ENCODE assay signal across 16 cellular contexts in the genomic region with DNA sequence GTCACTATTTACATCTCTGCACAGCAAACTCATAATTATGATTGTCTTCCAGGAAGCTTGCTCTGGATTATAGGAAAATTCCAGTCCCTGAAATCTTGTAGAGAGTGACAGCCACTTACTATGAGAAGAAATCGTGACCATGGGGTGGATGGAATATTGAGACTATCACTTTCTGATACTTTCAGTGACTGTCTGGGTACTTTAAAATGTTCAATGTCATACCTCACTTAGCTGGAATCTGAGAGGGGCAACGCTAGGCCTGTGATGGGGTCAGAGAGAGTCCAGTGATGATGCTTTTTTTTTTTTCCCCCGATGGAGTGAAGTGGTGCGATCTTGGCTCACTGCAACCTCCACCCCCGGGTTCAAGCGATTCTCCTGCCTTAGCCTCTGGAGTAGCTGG. TPM values are rescaled to one million over a fixed set of nuclear protein-coding genes. Genes with fewer than 3 reads are reported as not detected.
DNase-seq lines count a peak whose midpoint lies in the region; ATAC-seq and TF ChIP-seq lines count a peak whose summit lies in the region.
"Had no signal": no experiment of that assay in that cellular context is flagged by ENCODE, and none has a peak within 500 bp of the region (broad histone marks: within the 10 kb centered on the region; RNA-seq: fewer than 3 reads in every experiment).

No MANE protein-coding gene starts in this region.

- H3K4me3 ChIP-seq in stomach: no peak overlapping the region
- H3K4me3 ChIP-seq: BLaER1 had no signal

- H3K4me3 Mint-ChIP-seq in natural killer cell treated with Interleukin-12 subunit alpha and Interleukin-12 subunit beta and Interleukin-15 and Interleukin-18, amount 100 ng/mL, for 72 hours: no peak overlapping the region
- H3K4me3 Mint-ChIP-seq in natural killer cell (no peak overlapping the region), nephron (peak overlapping the region in 1 of 3 experiments; percentile 37), nephron progenitor cell (no peak overlapping the region)
- H3K4me3 Mint-ChIP-seq: H9 had no signal

- peak overlapping the region in 3 of 5 donors; percentile 38 to 67 (median 59) for H3K27ac ChIP-seq in stomach
- H3K27ac ChIP-seq: BLaER1 had no signal

- no peak for TF ChIP-seq CTCF in natural killer cell (IDR thresholded peaks at IDR 0.05)
- TF ChIP-seq CTCF in nephron (IDR thresholded peaks at IDR 0.05; ENCODE audit: unreplicated experiment in 3 of 3): no peak
- TF ChIP-seq CTCF in stomach (IDR thresholded peaks at IDR 0.05): no peak
- TF ChIP-seq CTCF in nephron progenitor cell (IDR thresholded peaks at IDR 0.05): no peak

- no peaks in the 10 kb centered on the region for H3K27me3 Mint-ChIP-seq in natural killer cell treated with Interleukin-12 subunit alpha and Interleukin-12 subunit beta and Interleukin-15 and Interleukin-18, amount 100 ng/mL, for 72 hours
- H3K27me3 Mint-ChIP-seq in natural killer cell (ENCODE audit: low read depth in 2 of 2): no peaks in the 10 kb centered on the region
- peaks cover 2% of the 10 kb centered on the region for H3K27me3 Mint-ChIP-seq in nephron (ENCODE audit: low read depth)
- peaks cover 18% of the 10 kb centered on the region for H3K27me3 Mint-ChIP-seq in nephron progenitor cell (ENCODE audit: low read depth, poor library complexity)

- ATAC-seq in natural killer cell treated with Interleukin-12 subunit alpha and Interleukin-12 subunit beta and Interleukin-15 and Interleukin-18, amount 100 ng/mL, for 72 hours: no peak
- no peak for ATAC-seq in natural killer cell

- no peak for TF ChIP-seq EP300 in stomach (IDR thresholded peaks at IDR 0.05)

- H3K27me3 ChIP-seq in stomach: no peaks in the 10 kb centered on the region
- H3K27me3 ChIP-seq: BLaER1 had no signal

- 69 to 76% (median 73%) methylated on average over 6 of the region's 6 CpGs for WGBS in stomach, 5 donors

- H3K4me1 ChIP-seq in stomach: peaks cover 12 to 57% (median 31%) of the 10 kb centered on the region in 4 donors

- no peak for TF ChIP-seq POLR2A in stomach (IDR thresholded peaks at IDR 0.05)

- no peaks in the 10 kb centered on the region for H3K36me3 ChIP-seq in stomach
- H3K36me3 ChIP-seq: BLaER1 had no signal

- no peaks in the 10 kb centered on the region for H3K9me3 ChIP-seq in stomach

- H3K4me1 Mint-ChIP-seq in natural killer cell treated with Interleukin-12 subunit alpha and Interleukin-12 subunit beta and Interleukin-15 and Interleukin-18, amount 100 ng/mL, for 72 hours (ENCODE audit: low read depth in 2 of 2): peaks cover 12% of the 10 kb centered on the region in 2 donors
- H3K4me1 Mint-ChIP-seq in natural killer cell (peaks cover 10 to 12% of the 10 kb centered on the region in 2 donors), nephron (peaks cover 65% of the 10 kb centered on the region), nephron progenitor cell (peaks cover 5% of the 10 kb centered on the region)

- H3K27ac Mint-ChIP-seq in natural killer cell treated with Interleukin-12 subunit alpha and Interleukin-12 subunit beta and Interleukin-15 and Interleukin-18, amount 100 ng/mL, for 72 hours: peak overlapping the region; percentile 19 to 61
- H3K27ac Mint-ChIP-seq in natural killer cell (peak overlapping the region in 1 of 2 donors; percentile 17), nephron (peak overlapping the region; percentile 34 to 98 (median 83)), nephron progenitor cell (no peak overlapping the region)

- no peaks in the 10 kb centered on the region for H3K9me3 Mint-ChIP-seq in natural killer cell treated with Interleukin-12 subunit alpha and Interleukin-12 subunit beta and Interleukin-15 and Interleukin-18, amount 100 ng/mL, for 72 hours
- no peaks in the 10 kb centered on the region for H3K9me3 Mint-ChIP-seq in natural killer cell
- no peaks in the 10 kb centered on the region for H3K9me3 Mint-ChIP-seq in nephron
- peaks cover 5% of the 10 kb centered on the region for H3K9me3 Mint-ChIP-seq in nephron progenitor cell
- H3K9me3 Mint-ChIP-seq: CD8-positive, alpha-beta memory T cell; H9 had no signal

- DNase-seq in natural killer cell treated with Interleukin-12 subunit alpha and Interleukin-12 subunit beta and Interleukin-15 and Interleukin-18, amount 100 ng/mL, for 72 hours (ENCODE audit: low spot score): no peak
- DNase-seq in natural killer cell (no peak), stomach (no peak), OCI-M2 (lab: John Stamatoyannopoulos, UW; ENCODE audit: unreplicated experiment) (no peak), nephron progenitor cell (no peak), NCI-H82 treated with DMSO at 0.1 percent for 48 hours (lab: John Stamatoyannopoulos, UW; ENCODE audit: unreplicated experiment) (no peak)
- DNase-seq: 8988T; AML-193; CD8-positive, alpha-beta memory T cell; DMS53; GF-D8; GOT3; H9 had no signal

- intact Hi-C loops in natural killer cell (cut with micrococcal nuclease): loop anchor here (5.0 kb wide), 2 partner anchors 118 to 138 kb away; no protein-coding TSS in a partner anchor
- intact Hi-C loops in stomach (cut with DNase I; ENCODE audit: low total_unique reads): no loop called here

- no peaks in the 10 kb centered on the region for H3K36me3 Mint-ChIP-seq in natural killer cell treated with Interleukin-12 subunit alpha and Interleukin-12 subunit beta and Interleukin-15 and Interleukin-18, amount 100 ng/mL, for 72 hours
- H3K36me3 Mint-ChIP-seq in natural killer cell (no peaks in the 10 kb centered on the region), nephron (ENCODE audit: low read depth) (no peaks in the 10 kb centered on the region), nephron progenitor cell (ENCODE audit: low read depth) (no peaks in the 10 kb centered on the region)
- H3K36me3 Mint-ChIP-seq: CD8-positive, alpha-beta memory T cell had no signal

RNA-seq across cellular contexts. Expression of gene RGS9, which starts 32.2 kb away (rescaled TPM):
- total RNA-seq in natural killer cell treated with Interleukin-12 subunit alpha and Interleukin-12 subunit beta and Interleukin-15 and Interleukin-18, amount 100 ng/mL, for 72 hours: 10 to 100 TPM; 14.1 to 16.2 TPM
- 10 to 100 TPM; 25.0 to 47.3 (median 37.2) TPM for total RNA-seq in natural killer cell
- 10 to 100 TPM in 3 of 5 donors, 1 to 10 TPM in 2; 1.2 to 16.1 (median 13.4) TPM for total RNA-seq in stomach
- 1 to 10 TPM; 3.1 to 9.0 (median 4.5) TPM for polyA plus RNA-seq in stomach
- total RNA-seq: HT-29 had no signal

RNA-seq across cellular contexts. Expression of gene GNA13, which starts 48.4 kb away (rescaled TPM):
- total RNA-seq in natural killer cell treated with Interleukin-12 subunit alpha and Interleukin-12 subunit beta and Interleukin-15 and Interleukin-18, amount 100 ng/mL, for 72 hours: 10 to 100 TPM; 59.3 to 65.3 TPM
- total RNA-seq in natural killer cell (100 to 1,000 TPM; 151 to 165 (median 161) TPM), stomach (10 to 100 TPM; 36.2 to 90.6 (median 45.8) TPM)
- 10 to 100 TPM; 10.6 to 26.7 (median 17.5) TPM for polyA plus RNA-seq in stomach
